Comparison of ENCODE assay signal across 1 cellular context in genomic region chr13:113586661-113587479, GRCh38.
TF ChIP-seq lines count a peak whose summit lies in the region.

No MANE protein-coding gene starts in this region.

TF ChIP-seq in GM12878, 131 proteins besides CTCF, POLR2A, EP300 and RAD21:
- TF ChIP-seq SMC3 (IDR thresholded peaks at IDR 0.05; ENCODE audit: borderline replicate concordance, low read length) (no peak), NR2C1 (IDR thresholded peaks at IDR 0.05) (no peak), NBN (IDR thresholded peaks at IDR 0.05) (no peak), SIX5 (IDR thresholded peaks at IDR 0.05; ENCODE audit: low read depth, low read length, severe bottlenecking) (no peak), MYC (IDR thresholded peaks at IDR 0.05; ENCODE audit: insufficient read depth, insufficient read length, insufficient replicate concordance, low read length, severe bottlenecking) (no peak), RUNX3 (IDR thresholded peaks at IDR 0.05; ENCODE audit: low read length) (peak; percentile 81), SMARCA5 (IDR thresholded peaks at IDR 0.05) (no peak), IKZF2 (IDR thresholded peaks at IDR 0.05) (no peak), ZZZ3 (IDR thresholded peaks at IDR 0.05; ENCODE audit: control insufficient read depth, insufficient read length, low read depth) (no peak), BHLHE40 (IDR thresholded peaks at IDR 0.05; ENCODE audit: borderline replicate concordance in 1 of 2, low read depth in 2 of 2, low read length in 1 of 2) (peak; percentile 38 to 40; a peak in 1 of 4 replicates), IRF5 (IDR thresholded peaks at IDR 0.05; ENCODE audit: borderline replicate concordance) (no peak), FOXM1 (IDR thresholded peaks at IDR 0.05; ENCODE audit: low read depth, low read length) (no peak), TCF12 (IDR thresholded peaks at IDR 0.05; ENCODE audit: low read depth, low read length) (no peak)
